In the genomic region with DNA sequence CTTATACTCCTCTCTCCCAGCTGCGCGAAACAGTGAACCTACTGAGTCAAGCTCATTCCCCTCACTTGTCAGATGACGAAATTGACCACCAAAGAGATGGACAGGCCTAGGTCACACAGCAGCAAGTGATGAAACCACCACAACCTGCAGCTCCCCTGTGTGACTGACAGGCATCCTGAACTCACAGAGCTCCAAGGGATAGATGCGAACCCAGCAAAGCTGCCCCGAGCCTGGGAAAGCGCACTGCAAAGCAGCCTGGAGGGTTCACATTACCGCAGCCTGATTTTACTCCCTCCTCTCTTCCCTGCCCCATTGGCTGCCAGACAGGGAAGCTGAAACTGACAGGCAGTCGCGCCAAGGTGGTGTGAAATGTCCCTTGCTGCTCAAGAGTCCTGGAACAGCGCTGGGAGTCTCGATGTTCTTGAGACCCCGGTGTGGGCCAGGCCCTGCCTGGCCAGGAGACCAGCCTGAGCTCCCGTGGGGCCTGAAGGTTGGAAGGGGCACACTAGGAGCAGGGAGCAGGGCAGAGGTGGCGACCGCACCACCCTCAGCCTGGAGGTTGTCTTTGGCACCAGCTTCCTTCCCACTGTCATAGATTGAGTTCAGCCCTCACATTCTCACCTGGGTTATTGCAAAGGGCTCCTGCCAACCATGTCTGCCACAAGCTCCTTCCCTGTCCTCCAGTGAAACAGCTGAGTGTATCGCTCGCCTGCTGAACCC, we compare ENCODE assay signal across 1 cellular context.
TF ChIP-seq lines count a peak whose summit lies in the region.

No MANE protein-coding gene starts in this region.

TF ChIP-seq in HepG2, 621 proteins besides CTCF, POLR2A, EP300 and RAD21:
- TF ChIP-seq ZNF572 (CRISPR knock-in tag; IDR thresholded peaks at IDR 0.05) (0 out of 2 replicates have a peak, but pooled peaks have one; percentile 33), TFDP2 (CRISPR knock-in tag; IDR thresholded peaks at IDR 0.05) (no peak), HMG20B (CRISPR knock-in tag; conservative IDR thresholded peaks at IDR 0.05) (no peak), CHD2 (IDR thresholded peaks at IDR 0.05; ENCODE audit: low read depth, low read length) (no peak), CEBPB (IDR thresholded peaks at IDR 0.05; ENCODE audit: borderline replicate concordance, low read depth, low read length) (0 out of 2 replicates have a peak, but pooled peaks have one; percentile 39), FOXA1 (IDR thresholded peaks at IDR 0.05) (no peak), FOXA1 (CRISPR knock-in tag; IDR thresholded peaks at IDR 0.05) (no peak)
- TF ChIP-seq, protein P1, sequence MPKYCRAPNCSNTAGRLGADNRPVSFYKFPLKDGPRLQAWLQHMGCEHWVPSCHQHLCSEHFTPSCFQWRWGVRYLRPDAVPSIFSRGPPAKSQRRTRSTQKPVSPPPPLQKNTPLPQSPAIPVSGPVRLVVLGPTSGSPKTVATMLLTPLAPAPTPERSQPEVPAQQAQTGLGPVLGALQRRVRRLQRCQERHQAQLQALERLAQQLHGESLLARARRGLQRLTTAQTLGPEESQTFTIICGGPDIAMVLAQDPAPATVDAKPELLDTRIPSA (CRISPR knock-in tag; IDR thresholded peaks at IDR 0.05; ENCODE audit: borderline replicate concordance): no peak
